ENCODE assay signal across 11 cellular contexts in genomic region chr2:42072349-42073118, GRCh38. TPM values are rescaled to one million over a fixed set of nuclear protein-coding genes. Genes with fewer than 3 reads are reported as not detected.
A peak's percentile ranks its signal among the peaks of the same experiment; 100 is the strongest.
DNase-seq lines count a peak whose midpoint lies in the region; ATAC-seq and TF ChIP-seq lines count a peak whose summit lies in the region.
"Had no signal": no experiment of that assay in that cellular context is flagged by ENCODE, and none has a peak within 500 bp of the region (broad histone marks: within the 10 kb centered on the region; RNA-seq: fewer than 3 reads in every experiment).

No MANE protein-coding gene starts in this region.

- H3K27ac ChIP-seq in mammary epithelial cell (ENCODE audit: insufficient read depth, low read depth, low read length) = no peak overlapping the region
- H3K27ac ChIP-seq in neural progenitor cell = no peak overlapping the region

- CTCF ChIA-PET in mammary epithelial cell (lab: Charles Lee; ENCODE audit: low non-redundant PET) (no interaction called here), Calu3 (lab: Charles Lee) (interaction anchor here (1.1 to 1.4 kb wide), 2 partner anchors 203 to 225 kb away, joined by 4 to 7 read pairs; no protein-coding TSS in a partner anchor)

- dilution Hi-C loops in mammary epithelial cell (cut with HindIII; ENCODE audit: low sequenced_read_pairs) = no loop called here

- H3K36me3 ChIP-seq in mammary epithelial cell (ENCODE audit: insufficient read depth, low read length) (no peaks in the 10 kb centered on the region), neural progenitor cell (no peaks in the 10 kb centered on the region)

- H3K9me3 ChIP-seq in mammary epithelial cell (replicated peaks; ENCODE audit: insufficient read depth, low read length) (no peaks in the 10 kb centered on the region), neural progenitor cell (ENCODE audit: low read depth) (no peaks in the 10 kb centered on the region)

- H3K27me3 ChIP-seq in mammary epithelial cell (ENCODE audit: insufficient read depth, low read length) (no peaks in the 10 kb centered on the region), neural progenitor cell (no peaks in the 10 kb centered on the region)

- DNase-seq in DMS53 (lab: John Stamatoyannopoulos, UW) (peak; percentile 72), NCI-H524 (lab: John Stamatoyannopoulos, UW) (peak; percentile 61 to 89), mammary epithelial cell (peak; percentile 9), neural progenitor cell (ENCODE audit: low spot score) (peak; percentile 55), medulla oblongata (ENCODE audit: extremely low spot score) (no peak), lower leg skin (ENCODE audit: low spot score in 2 of 2) (no peak), Calu3 (no peak)
- DNase-seq: NCI-H1436 had no signal

- no peaks in the 10 kb centered on the region for H3K36me3 Mint-ChIP-seq in neural progenitor cell
- H3K36me3 Mint-ChIP-seq in Calu3 (ENCODE audit: insufficient read depth, unreplicated experiment) = no peaks in the 10 kb centered on the region
- H3K36me3 Mint-ChIP-seq: activated naive CD4-positive, alpha-beta T cell treated with anti-CD3 and anti-CD28 coated beads, Interleukin-2, amount 50 U/mL, for 72 hours had no signal

- H3K4me3 Mint-ChIP-seq in neural progenitor cell (no peak overlapping the region), Calu3 (ENCODE audit: low read depth, unreplicated experiment) (no peak overlapping the region)
- H3K4me3 Mint-ChIP-seq: neural crest cell had no signal

- no peaks in the 10 kb centered on the region for H3K9me3 Mint-ChIP-seq in neural progenitor cell
- H3K9me3 Mint-ChIP-seq in Calu3 (ENCODE audit: low read depth, unreplicated experiment) = no peaks in the 10 kb centered on the region
- H3K9me3 Mint-ChIP-seq: activated naive CD4-positive, alpha-beta T cell treated with anti-CD3 and anti-CD28 coated beads, Interleukin-2, amount 50 U/mL, for 72 hours; neural crest cell had no signal

- TF ChIP-seq CTCF in mammary epithelial cell (conservative IDR thresholded peaks at IDR 0.05 in 1 of 2, IDR thresholded peaks at IDR 0.05 in 1 of 2; ENCODE audit: extremely low read depth in 1 of 2, insufficient read depth in 1 of 2, low read depth in 1 of 2, low read length in 2 of 2) (no peak), neural progenitor cell (IDR thresholded peaks at IDR 0.05) (no peak), lower leg skin (IDR thresholded peaks at IDR 0.05) (no peak), Calu3 (IDR thresholded peaks at IDR 0.05; ENCODE audit: unreplicated experiment) (no peak)

- BruUV-seq in mammary epithelial cell (replicated peaks; lab: Mats Ljungman, UMichigan) (no TSS peak), Calu3 (replicated peaks; lab: Mats Ljungman, UMichigan) (no TSS peak)

- no peak overlapping the region for H3K4me2 ChIP-seq in mammary epithelial cell (ENCODE audit: insufficient read depth, low read depth, low read length)
- peak overlapping the region; percentile 55 for H3K4me2 ChIP-seq in neural progenitor cell

- H2AFZ ChIP-seq in mammary epithelial cell (ENCODE audit: low read depth, low read length) (no peak overlapping the region), neural progenitor cell (replicated peaks) (no peak overlapping the region)

- H3K4me1 ChIP-seq in mammary epithelial cell (ENCODE audit: insufficient read depth, low read length) (peaks cover 6% of the 10 kb centered on the region), neural progenitor cell (peaks cover 12% of the 10 kb centered on the region)

- peaks cover 16% of the 10 kb centered on the region for H3K4me1 Mint-ChIP-seq in neural progenitor cell
- peaks cover 29% of the 10 kb centered on the region for H3K4me1 Mint-ChIP-seq in Calu3 (ENCODE audit: low read depth, unreplicated experiment)

- peaks cover 4% of the 10 kb centered on the region for H3F3A ChIP-seq in neural progenitor cell (ENCODE audit: low read depth)

- H3K4me3 ChIP-seq in mammary epithelial cell (replicated peaks in 1 of 3; ENCODE audit: insufficient read depth in 1 of 3, low read depth in 2 of 3, low read length in 3 of 3) = no peak overlapping the region
- no peak overlapping the region for H3K4me3 ChIP-seq in neural progenitor cell
- H3K4me3 ChIP-seq in lower leg skin (ENCODE audit: low read depth, poor library complexity, severe bottlenecking) = no peak overlapping the region

- TF ChIP-seq POLR2A in lower leg skin (IDR thresholded peaks at IDR 0.05) = no peak

- peaks cover 59% of the 10 kb centered on the region for H3K27me3 Mint-ChIP-seq in neural progenitor cell (ENCODE audit: insufficient read depth, low read depth)
- H3K27me3 Mint-ChIP-seq in Calu3 (ENCODE audit: unreplicated experiment) = no peaks in the 10 kb centered on the region

- H3K79me2 ChIP-seq in mammary epithelial cell (ENCODE audit: insufficient read depth, low read length) = no peaks in the 10 kb centered on the region
- no peaks in the 10 kb centered on the region for H3K79me2 ChIP-seq in neural progenitor cell (ENCODE audit: low read depth)

- no peak for ATAC-seq in GM18498 (IDR thresholded peaks at IDR 0.05; ENCODE audit: unreplicated experiment)
- ATAC-seq: activated naive CD4-positive, alpha-beta T cell treated with anti-CD3 and anti-CD28 coated beads, Interleukin-2, amount 50 U/mL, for 72 hours had no signal

- in situ Hi-C loops in mammary epithelial cell (cut with MboI; ENCODE audit: low sequenced_read_pairs in 2 of 2) = no loop called here

- no peak overlapping the region for H3K9ac ChIP-seq in mammary epithelial cell (ENCODE audit: insufficient read depth, low read length)
- no peak overlapping the region for H3K9ac ChIP-seq in neural progenitor cell

- 72% methylated on average over 8 of the region's 13 CpGs for WGBS in mammary epithelial cell (ENCODE audit: low coverage, missing lambda C conversion rate)
- 55 to 62% methylated on average over 13 of the region's 13 CpGs for WGBS in lower leg skin, 2 donors

- intact Hi-C loops in mammary epithelial cell (cut with micrococcal nuclease) = no loop called here
- intact Hi-C loops in lower leg skin (cut with DNase I; ENCODE audit: low total_unique reads) = no loop called here
- intact Hi-C loops in Calu3 (cut with micrococcal nuclease; ENCODE audit: unreplicated experiment) = no loop called here

- H4K20me1 ChIP-seq in mammary epithelial cell (ENCODE audit: insufficient read depth, low read length) (no peaks in the 10 kb centered on the region), neural progenitor cell (ENCODE audit: low read depth) (no peaks in the 10 kb centered on the region)

- peak overlapping the region; percentile 42 for H3K27ac Mint-ChIP-seq in neural progenitor cell
- no peak overlapping the region for H3K27ac Mint-ChIP-seq in Calu3 (ENCODE audit: unreplicated experiment)
- H3K27ac Mint-ChIP-seq: activated naive CD4-positive, alpha-beta T cell treated with anti-CD3 and anti-CD28 coated beads, Interleukin-2, amount 50 U/mL, for 72 hours had no signal

RNA-seq across cellular contexts. Expression of gene PKDCC, which starts 24.7 kb away (rescaled TPM):
- total RNA-seq in mammary epithelial cell = under 1 TPM in 1 of 2 donors, not detected in 1; 0.17 TPM
- not detected for polyA plus RNA-seq in mammary epithelial cell
- not detected for polyA minus RNA-seq in mammary epithelial cell
- total RNA-seq in neural progenitor cell (ENCODE audit: low replicate concordance) = 70.4 and 133 TPM in 2 replicates
- total RNA-seq in lower leg skin = 10 to 100 TPM in 1 of 4 donors, 1 to 10 TPM in 3; 4.0 to 13.3 (median 6.2) TPM
- 11.3 and 12.5 TPM in 2 replicates for total RNA-seq in Calu3 (2022)
- total RNA-seq: activated naive CD4-positive, alpha-beta T cell treated with anti-CD3 and anti-CD28 coated beads, Interleukin-2, amount 50 U/mL, for 72 hours had no signal

Comparison
In these comparisons a context has a peak if more than half of its experiments do, and no peak if none do; other contexts are left out.
1. DNase-seq: peak in DMS53 (single experiment), NCI-H524 (2 of 2), mammary epithelial cell (single experiment) and neural progenitor cell (single experiment); none in medulla oblongata (single experiment), lower leg skin (0 of 2) and Calu3 (single experiment).
2. RNA of gene PKDCC, which starts 24.7 kb away (total RNA-seq): 70.4 to 133 TPM in neural progenitor cell, 11.3 to 12.5 TPM in Calu3 and 4.0 to 13.3 TPM in lower leg skin; 0.17 TPM in mammary epithelial cell; every median in the first group is over 4 times any median in the second.